19 cellular contexts compared by ENCODE assay signal in genomic region chr4:98586634-98587354, GRCh38.
DNase-seq lines count a peak whose midpoint lies in the region; TF ChIP-seq lines count a peak whose summit lies in the region.
"Had no signal": no experiment of that assay in that cellular context is flagged by ENCODE, and none has a peak within 500 bp of the region (broad histone marks: within the 10 kb centered on the region; RNA-seq: fewer than 3 reads in every experiment).

No MANE protein-coding gene starts in this region.

- H3K27me3 ChIP-seq in smooth muscle cell (ENCODE audit: low read depth): no peaks in the 10 kb centered on the region
- H3K27me3 ChIP-seq: colonic mucosa, heart right ventricle, left lung, upper lobe of right lung had no signal

- WGBS in smooth muscle cell (ENCODE audit: low lambda C conversion rate): 84% methylated on average over 10 of the region's 10 CpGs

- no peak overlapping the region for H3K4me2 ChIP-seq in smooth muscle cell

- H3K4me1 ChIP-seq in smooth muscle cell (ENCODE audit: low read depth): peaks cover 52% of the 10 kb centered on the region
- H3K4me1 ChIP-seq: colonic mucosa, heart right ventricle, left lung, upper lobe of right lung had no signal

- no peaks in the 10 kb centered on the region for H3K36me3 ChIP-seq in smooth muscle cell (ENCODE audit: low read depth)
- H3K36me3 ChIP-seq: colonic mucosa, heart right ventricle, left lung, upper lobe of right lung had no signal

- H4K20me1 ChIP-seq in smooth muscle cell (ENCODE audit: low read depth): peaks cover 14% of the 10 kb centered on the region

- H3K79me2 ChIP-seq in smooth muscle cell (ENCODE audit: low read depth): peaks cover 71% of the 10 kb centered on the region

- TF ChIP-seq CTCF in smooth muscle cell (IDR thresholded peaks at IDR 0.05; ENCODE audit: borderline replicate concordance, insufficient read depth, poor library complexity, severe bottlenecking): no peak

- H2AFZ ChIP-seq in smooth muscle cell (ENCODE audit: low read depth): no peak overlapping the region

- in situ Hi-C loops in G401 (cut with HindIII; ENCODE audit: low sequenced_read_pairs): no loop called here

- no peak overlapping the region for H3K4me3 ChIP-seq in smooth muscle cell
- H3K4me3 ChIP-seq: colonic mucosa, heart right ventricle, left lung, upper lobe of right lung had no signal

- peak overlapping the region; percentile 0 for H3K27ac ChIP-seq in smooth muscle cell (ENCODE audit: low read depth)
- H3K27ac ChIP-seq: colonic mucosa, heart right ventricle, left lung, upper lobe of right lung had no signal

- no peak overlapping the region for H3K9ac ChIP-seq in smooth muscle cell (ENCODE audit: low read depth)

- peaks cover 4% of the 10 kb centered on the region for H3F3A ChIP-seq in smooth muscle cell (ENCODE audit: low read depth)

- H3K9me3 ChIP-seq in smooth muscle cell (replicated peaks; ENCODE audit: low read depth): no peaks in the 10 kb centered on the region
- H3K9me3 ChIP-seq: colonic mucosa, heart right ventricle, left lung, upper lobe of right lung had no signal

- peak; percentile 74 for DNase-seq in G401 (ENCODE audit: low spot score)
- DNase-seq in cerebellar cortex (ENCODE audit: low spot score): peak; percentile 70
- DNase-seq in midbrain (lab: John Stamatoyannopoulos, UW): peak; percentile 73
- DNase-seq in smooth muscle cell (lab: John Stamatoyannopoulos, UW; ENCODE audit: unreplicated experiment): no peak
- no peak for DNase-seq in stimulated activated CD8-positive, alpha-beta memory T cell treated with anti-CD3 and anti-CD28 coated beads, Interleukin-4, amount 100 ng/mL, for 48 hours
- DNase-seq in H4 (ENCODE audit: low spot score): no peak
- no peak for DNase-seq in UCSD-AML1 (lab: John Stamatoyannopoulos, UW; ENCODE audit: unreplicated experiment)
- DNase-seq in activated CD4-positive, alpha-beta T cell treated with anti-CD3 and anti-CD28 coated beads, Interleukin-2, amount 50 U/mL, for 48 hours: no peak
- DNase-seq: activated CD4-positive, alpha-beta T cell treated with anti-CD3 and anti-CD28 coated beads for 48 hours; activated naive CD4-positive, alpha-beta T cell treated with anti-CD3 and anti-CD28 coated beads, Interleukin-2, amount 50 U/mL, for 16 hours; Calu3; colonic mucosa; heart right ventricle; left lung; NCI-H1092 treated with DMSO at 0.1 percent for 48 hours; NCI-H2029; stimulated activated CD4-positive, alpha-beta T cell treated with anti-CD3 and anti-CD28 coated beads, Interleukin-12 subunit alpha, Interleukin-12 subunit beta, amount 100 ng/mL, for 4 hours; stimulated activated naive CD8-positive, alpha-beta T cell treated with anti-CD3 and anti-CD28 coated beads, Interleukin-15, amount 100 ng/mL, for 72 hours; upper lobe of right lung had no signal

Comparison
In these comparisons a context has a peak if more than half of its experiments do, and no peak if none do; other contexts are left out.
1. DNase-seq: peak in G401 (single experiment), cerebellar cortex (single experiment) and midbrain (single experiment); none in smooth muscle cell (single experiment), stimulated activated CD8-positive, alpha-beta memory T cell treated with anti-CD3 and anti-CD28 coated beads, Interleukin-4, amount 100 ng/mL, for 48 hours (single experiment), H4 (single experiment), UCSD-AML1 (single experiment) and activated CD4-positive, alpha-beta T cell treated with anti-CD3 and anti-CD28 coated beads, Interleukin-2, amount 50 U/mL, for 48 hours (0 of 2).